In the genomic region with DNA sequence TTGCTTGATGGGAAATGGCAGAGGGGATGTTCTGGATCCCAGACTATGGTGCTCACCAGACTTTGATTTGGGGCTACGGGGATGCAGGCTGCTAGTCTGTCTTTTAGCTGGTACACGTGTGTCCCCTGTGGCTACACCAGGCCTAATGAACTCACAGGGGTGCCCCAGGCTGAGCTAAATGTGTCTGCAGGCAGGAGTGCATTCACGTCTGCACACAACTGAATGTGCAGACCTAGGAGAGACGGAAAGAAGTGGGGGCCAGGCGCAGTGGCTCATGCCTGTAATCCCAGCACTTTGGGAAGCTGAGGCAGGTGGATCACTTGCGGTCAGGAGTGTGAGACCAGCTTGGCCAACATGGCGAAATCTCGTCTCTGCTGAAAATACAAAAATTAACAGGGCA, we compare ENCODE assay signal across 18 cellular contexts.
"Had no signal": no experiment of that assay in that cellular context is flagged by ENCODE, and none has a peak within 500 bp of the region (broad histone marks: within the 10 kb centered on the region; RNA-seq: fewer than 3 reads in every experiment).

No MANE protein-coding gene starts in this region.

- ATAC-seq: activated CD8-positive, alpha-beta T cell treated with anti-CD3 and anti-CD28 coated beads, Interleukin-2, amount 10 ng/mL, durations not matched to agents 7 days and 5 days; body of pancreas; K562; WTC11 had no signal

- H3K4me3 ChIP-seq: body of pancreas, K562 had no signal

- H3K36me3 Mint-ChIP-seq: activated naive CD4-positive, alpha-beta T cell treated with anti-CD3 and anti-CD28 coated beads, Interleukin-2, amount 50 U/mL, for 24 hours; WTC11 had no signal

- H3K9me3 Mint-ChIP-seq: activated naive CD4-positive, alpha-beta T cell treated with anti-CD3 and anti-CD28 coated beads, Interleukin-2, amount 50 U/mL, for 24 hours; WTC11 had no signal

- H3K4me3 Mint-ChIP-seq: activated CD8-positive, alpha-beta T cell treated with anti-CD3 and anti-CD28 coated beads, Interleukin-2, amount 10 ng/mL, durations not matched to agents 7 days and 5 days; activated naive CD4-positive, alpha-beta T cell treated with anti-CD3 and anti-CD28 coated beads, Interleukin-2, amount 50 U/mL, for 24 hours; WTC11 had no signal

- H3K27ac Mint-ChIP-seq: activated CD8-positive, alpha-beta T cell treated with anti-CD3 and anti-CD28 coated beads, Interleukin-2, amount 10 ng/mL, durations not matched to agents 7 days and 5 days; activated naive CD4-positive, alpha-beta T cell treated with anti-CD3 and anti-CD28 coated beads, Interleukin-2, amount 50 U/mL, for 24 hours; WTC11 had no signal

- H3K27me3 Mint-ChIP-seq: activated naive CD4-positive, alpha-beta T cell treated with anti-CD3 and anti-CD28 coated beads, Interleukin-2, amount 50 U/mL, for 24 hours had no signal

- DNase-seq: activated CD4-positive, alpha-beta T cell treated with anti-CD3 and anti-CD28 coated beads for 48 hours; activated CD4-positive, alpha-beta T cell treated with anti-CD3 and anti-CD28 coated beads, Interleukin-2, amount 50 U/mL, for 4 hours; activated CD4-positive, CD25-positive, alpha-beta regulatory T cell treated with anti-CD3 and anti-CD28 coated beads, Interleukin-2, amount 50 U/mL, for 72 hours; activated CD8-positive, alpha-beta memory T cell treated with anti-CD3 and anti-CD28 coated beads, Interleukin-2, amount 50 U/mL, for 48 hours; activated CD8-positive, alpha-beta T cell treated with anti-CD3 and anti-CD28 coated beads, Interleukin-2, amount 10 ng/mL, durations not matched to agents 7 days and 5 days; activated T-cell treated with anti-CD3 and anti-CD28 coated beads, Interleukin-2, amount 50 U/mL, for 1 hour; body of pancreas; Karpas-422; MM.1S; NCI-H1105 treated with DMSO at 0.1 percent for 48 hours; NCI-H1436 treated with DMSO at 0.1 percent for 48 hours; NCI-H187; NCI-H2081 treated with DMSO at 0.1 percent for 48 hours; SHP77 treated with DMSO at 0.1 percent for 48 hours; T-helper 1 cell had no signal

- H3K4me1 ChIP-seq: body of pancreas had no signal

- H3K27ac ChIP-seq: body of pancreas had no signal

- H3K9me3 ChIP-seq: body of pancreas had no signal
